2 cellular contexts compared by ENCODE assay signal in the genomic region with DNA sequence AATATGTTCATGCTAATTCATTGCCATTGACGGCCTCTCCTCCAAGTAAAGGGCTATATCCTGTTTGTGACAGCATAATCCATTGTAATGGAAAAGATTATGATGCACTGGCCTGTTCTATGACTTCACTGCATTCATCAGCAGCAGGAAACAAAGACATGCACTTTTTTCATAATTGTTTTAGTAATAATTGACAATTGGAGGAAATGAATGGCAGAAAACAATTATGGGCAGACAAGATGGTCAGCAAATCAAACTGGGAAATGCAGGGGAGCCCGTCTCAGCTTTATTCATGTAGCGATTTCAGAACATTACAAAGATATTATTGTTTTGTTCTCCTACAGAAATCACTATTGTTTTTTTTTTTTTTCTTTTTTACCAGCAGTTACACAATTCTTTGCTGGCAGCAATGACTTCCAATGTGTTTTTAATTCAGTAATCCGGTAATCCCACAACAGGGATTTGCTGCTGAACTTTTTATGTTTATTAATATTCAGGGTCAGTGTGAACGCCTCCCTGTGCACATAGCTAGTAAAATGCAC.
TF ChIP-seq lines count a peak whose summit lies in the region.

No MANE protein-coding gene starts in this region.

TF ChIP-seq in SK-N-SH, 30 proteins besides CTCF, POLR2A, EP300 and RAD21:
- TF ChIP-seq EZH2phosphoT487 (IDR thresholded peaks at IDR 0.05; ENCODE audit: borderline replicate concordance, low read depth) (no peak), MXI1 (IDR thresholded peaks at IDR 0.05; ENCODE audit: low read depth, low read length) (no peak), TCF12 (IDR thresholded peaks at IDR 0.05) (no peak), JUND (IDR thresholded peaks at IDR 0.05) (no peak), NRF1 (IDR thresholded peaks at IDR 0.05; ENCODE audit: low read depth, low read length) (no peak), MEF2A (IDR thresholded peaks at IDR 0.05; ENCODE audit: borderline replicate concordance, low read depth) (no peak), CHD2 (IDR thresholded peaks at IDR 0.05; ENCODE audit: low read length, partially characterized antibody) (no peak), GATA2 (CRISPR knock-in tag; IDR thresholded peaks at IDR 0.05) (no peak)

TF ChIP-seq in HepG2, 621 proteins besides CTCF, POLR2A, EP300 and RAD21:
- TF ChIP-seq ISL2 (CRISPR knock-in tag; IDR thresholded peaks at IDR 0.05), result no peak
- no peak for TF ChIP-seq ZNF33B (CRISPR knock-in tag; IDR thresholded peaks at IDR 0.05)
- no peak for TF ChIP-seq ZNF124 (CRISPR knock-in tag; IDR thresholded peaks at IDR 0.05)
